Comparison of ENCODE assay signal across 8 cellular contexts in the genomic region with DNA sequence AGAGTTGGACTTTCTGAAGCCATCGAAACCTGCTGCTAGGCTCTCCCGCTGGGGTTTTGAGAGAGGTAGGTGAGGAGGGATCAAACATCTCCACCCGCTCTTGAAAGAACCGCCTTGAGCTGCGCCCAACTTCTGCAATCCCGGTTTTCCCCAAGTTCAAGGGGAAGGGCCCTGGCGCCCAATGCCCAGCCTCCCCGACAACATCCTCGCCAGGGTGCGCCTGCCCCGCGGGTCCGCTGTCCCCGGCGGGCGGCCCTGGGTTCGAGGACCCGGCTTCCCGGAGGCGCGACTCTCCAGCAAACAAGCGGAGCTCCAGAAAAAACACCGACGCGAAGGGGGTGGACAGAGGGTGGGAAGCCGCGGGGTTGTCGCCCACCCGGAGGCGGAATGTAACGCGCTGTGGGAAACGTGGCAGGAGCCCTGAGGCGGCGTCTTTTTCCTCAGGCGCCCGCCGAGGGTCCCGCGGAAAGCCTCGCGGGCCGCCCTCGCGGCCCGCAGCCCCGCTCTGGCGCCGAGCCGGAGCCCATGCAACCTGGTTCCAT. TPM values are rescaled to one million over a fixed set of nuclear protein-coding genes. Genes with fewer than 3 reads are reported as not detected.
DNase-seq lines count a peak whose midpoint lies in the region; ATAC-seq and TF ChIP-seq lines count a peak whose summit lies in the region.

No MANE protein-coding gene starts in this region.

- H4K20me1 ChIP-seq in KMS-11 (ENCODE audit: insufficient read depth), result peaks cover 17% of the 10 kb centered on the region; the same call in 1 of the 2 replicates

- H3K4me3 Mint-ChIP-seq in naive thymus-derived CD8-positive, alpha-beta T cell, result peak overlapping the region; percentile 82 to 99 (median 92)

- peak; percentile 8 for ATAC-seq in GM21526 (IDR thresholded peaks at IDR 0.05; ENCODE audit: low FRiP score, unreplicated experiment)
- ATAC-seq in naive thymus-derived CD8-positive, alpha-beta T cell, result peak in 1 of 2 donors; percentile 9

- H3K9me3 Mint-ChIP-seq in naive thymus-derived CD8-positive, alpha-beta T cell, result no peaks in the 10 kb centered on the region

- H3K79me2 ChIP-seq in KMS-11 (ENCODE audit: insufficient read depth, low read depth), result peaks cover 51% of the 10 kb centered on the region

- H3K36me3 Mint-ChIP-seq in naive thymus-derived CD8-positive, alpha-beta T cell, result peaks cover 0 to 10% (median 5%) of the 10 kb centered on the region in 3 donors

- peak overlapping the region; percentile 70 for H2AFZ ChIP-seq in KMS-11 (ENCODE audit: low read depth)

- intact Hi-C loops in testis (cut with DNase I; ENCODE audit: low total_unique reads), result no loop called here

- no peak for TF ChIP-seq POLR2A in testis (IDR thresholded peaks at IDR 0.05)

- TF ChIP-seq CTCF in KMS-11 (conservative IDR thresholded peaks at IDR 0.05; ENCODE audit: low read depth, low read length), result no peak
- TF ChIP-seq CTCF in testis (IDR thresholded peaks at IDR 0.05), result no peak

- H3K9me3 ChIP-seq in testis, result no peaks in the 10 kb centered on the region

- H3K4me3 ChIP-seq in KMS-11 (IDR thresholded peaks at IDR 0.05; ENCODE audit: insufficient read depth, low read depth, low read length) (peak overlapping the region; percentile 28), testis (peak overlapping the region; percentile 85 to 91)

- peak; percentile 58 for DNase-seq in COLO668 (lab: John Stamatoyannopoulos, UW; ENCODE audit: unreplicated experiment)
- DNase-seq in activated CD8-positive, alpha-beta memory T cell treated with anti-CD3 and anti-CD28 coated beads, Interleukin-2, amount 50 U/mL, for 48 hours, result peak; percentile 71
- DNase-seq in fibroblast of gingiva (ENCODE audit: low read depth), result peak; percentile 48
- peak in 7 of 10 donors; percentile 1 to 64 (median 21) for DNase-seq in naive thymus-derived CD8-positive, alpha-beta T cell
- DNase-seq in testis, result peak; percentile 30
- no peak for DNase-seq in SKM-1 (lab: John Stamatoyannopoulos, UW; ENCODE audit: unreplicated experiment)

- WGBS in testis, 2 donors, result 0 to 1% methylated on average over 6 to 49 of the region's 50 CpGs

- H3K27ac Mint-ChIP-seq in naive thymus-derived CD8-positive, alpha-beta T cell, result peak overlapping the region; percentile 86 to 98 (median 94)

- H3K27ac ChIP-seq in KMS-11 (peak overlapping the region; percentile 70), testis (peak overlapping the region; percentile 95 to 99)

- H3K4me1 ChIP-seq in KMS-11 (ENCODE audit: low read depth, poor library complexity, severe bottlenecking) (peaks cover 19% of the 10 kb centered on the region), testis (peaks cover 10% of the 10 kb centered on the region)

- H3K9ac ChIP-seq in KMS-11, result peak overlapping the region; percentile 93

- H3K4me1 Mint-ChIP-seq in naive thymus-derived CD8-positive, alpha-beta T cell, result peaks cover 5 to 29% (median 16%) of the 10 kb centered on the region in 4 donors

- H3K36me3 ChIP-seq in KMS-11 (ENCODE audit: insufficient read depth), result no peaks in the 10 kb centered on the region; the same call in 1 of the 2 replicates
- H3K36me3 ChIP-seq in testis (ENCODE audit: low read depth, missing control alignments), result no peaks in the 10 kb centered on the region

- POLR2A ChIA-PET in naive thymus-derived CD8-positive, alpha-beta T cell (lab: Charles Lee), result interaction anchor here (0.6 to 2.3 kb wide), 2 partner anchors 9 to 207 kb away, joined by 3 to 9 read pairs; a partner anchor contains a TSS

- H3K27me3 ChIP-seq in KMS-11 (ENCODE audit: insufficient read depth, low read depth) (no peaks in the 10 kb centered on the region), testis (no peaks in the 10 kb centered on the region)

- no peaks in the 10 kb centered on the region for H3K27me3 Mint-ChIP-seq in naive thymus-derived CD8-positive, alpha-beta T cell

- H3K4me2 ChIP-seq in KMS-11, result peak overlapping the region; percentile 96

RNA-seq across cellular contexts. Expression of a gene that starts 0.6 kb away (rescaled TPM):
- total RNA-seq in naive thymus-derived CD8-positive, alpha-beta T cell, result 10 to 100 TPM; 15.6 to 17.7 TPM
- 1 to 10 TPM; 4.2 to 7.1 (median 5.2) TPM for polyA plus RNA-seq in naive thymus-derived CD8-positive, alpha-beta T cell
- 100 to 1,000 TPM; 221 to 265 TPM for total RNA-seq in testis
- polyA plus RNA-seq in testis (ENCODE audit: insufficient read depth, low read depth, low replicate concordance), result 83.3 TPM

Comparison
In these comparisons a context has a peak if more than half of its experiments do, and no peak if none do; other contexts are left out.
1. RNA of a gene that starts 0.6 kb away (total RNA-seq): 221 to 265 TPM in testis; 15.6 to 17.7 TPM in naive thymus-derived CD8-positive, alpha-beta T cell; every median in the first group is over 10 times any median in the second.